Comparison of ENCODE assay signal across 1 cellular context in genomic region chr2:240586919-240587800, GRCh38.
TF ChIP-seq lines count a peak whose summit lies in the region.

No MANE protein-coding gene starts in this region.

TF ChIP-seq in K562, 482 proteins besides CTCF, POLR2A, EP300 and RAD21:
- TF ChIP-seq ARID4B (CRISPR knock-in tag; IDR thresholded peaks at IDR 0.05) (peak; percentile 2; the same call in 1 of the 2 replicates), SFPQ (IDR thresholded peaks at IDR 0.05; ENCODE audit: low read depth, low read length) (no peak), GATAD2A (IDR thresholded peaks at IDR 0.05) (no peak), THAP12 (CRISPR knock-in tag; IDR thresholded peaks at IDR 0.05) (0 out of 2 replicates have a peak, but pooled peaks have one; percentile 25), GABPA (tag; conservative IDR thresholded peaks at IDR 0.05; ENCODE audit: low read depth) (no peak), SAP30 (IDR thresholded peaks at IDR 0.05; ENCODE audit: borderline replicate concordance, insufficient read depth, low read depth, low read length, poor library complexity, severe bottlenecking) (peak; percentile 68), ZNF644 (tag; IDR thresholded peaks at IDR 0.05; ENCODE audit: low read depth) (no peak), ZNF277 (CRISPR knock-in tag; IDR thresholded peaks at IDR 0.05; ENCODE audit: borderline replicate concordance) (no peak), STAG1 (CRISPR knock-in tag; IDR thresholded peaks at IDR 0.05; ENCODE audit: borderline replicate concordance) (0 out of 2 replicates have a peak, but pooled peaks have one; percentile 14), PHF8 (IDR thresholded peaks at IDR 0.05; ENCODE audit: borderline replicate concordance, low read length) (0 out of 2 replicates have a peak, but pooled peaks have one; percentile 33)
TF ChIP-seq in K562: peak in this region for 5.
